ENCODE assay signal across 10 cellular contexts in genomic region chr5:126015244-126016054, GRCh38.
DNase-seq lines count a peak whose midpoint lies in the region; ATAC-seq and TF ChIP-seq lines count a peak whose summit lies in the region.
"Had no signal": no experiment of that assay in that cellular context is flagged by ENCODE, and none has a peak within 500 bp of the region (broad histone marks: within the 10 kb centered on the region; RNA-seq: fewer than 3 reads in every experiment).

No MANE protein-coding gene starts in this region.

- POLR2A ChIA-PET in HEK293T (lab: Yijun Ruan, JAX) = interaction anchor here (0.6 to 2.0 kb wide), 3 partner anchors 13 to 606 kb away, joined by 3 to 5 read pairs (median 3); no protein-coding TSS in a partner anchor

- no peak overlapping the region for H3K27ac ChIP-seq in upper lobe of right lung
- H3K27ac ChIP-seq: psoas muscle had no signal

- CTCF ChIA-PET in HEK293T (lab: Yijun Ruan, JAX) = no interaction called here

- no peak for ATAC-seq in activated CD4-positive, CD25-positive, alpha-beta regulatory T cell treated with anti-CD3 and anti-CD28 coated beads, Interleukin-2, amount 50 U/mL, for 24 hours
- ATAC-seq in omental fat pad (ENCODE audit: low FRiP score) (no peak), upper lobe of right lung (no peak), HG03135 (IDR thresholded peaks at IDR 0.05; ENCODE audit: unreplicated experiment) (no peak)
- ATAC-seq: psoas muscle had no signal

- no peaks in the 10 kb centered on the region for H3K27me3 ChIP-seq in upper lobe of right lung

- H3K36me3 ChIP-seq in upper lobe of right lung = no peaks in the 10 kb centered on the region

- intact Hi-C loops in upper lobe of right lung (cut with DNase I) = no loop called here

- H3K4me1 ChIP-seq in upper lobe of right lung = no peaks in the 10 kb centered on the region
- H3K4me1 ChIP-seq: psoas muscle had no signal

- DNase-seq in HEK293T (ENCODE audit: extremely low spot score) (peak; percentile 35), NCI-H69 (lab: John Stamatoyannopoulos, UW) (peak; percentile 87), fibroblast of peridontal ligament (ENCODE audit: extremely low read depth) (peak; percentile 69), pons (ENCODE audit: low spot score) (peak; percentile 69), omental fat pad (ENCODE audit: low spot score) (no peak), upper lobe of right lung (no peak)
- DNase-seq: NCI-H187 had no signal

- no peaks in the 10 kb centered on the region for H3K9me3 ChIP-seq in upper lobe of right lung
- H3K9me3 ChIP-seq: psoas muscle had no signal

- H3K4me3 ChIP-seq in upper lobe of right lung = no peak overlapping the region
- H3K4me3 ChIP-seq: psoas muscle had no signal

- TF ChIP-seq CTCF in omental fat pad (IDR thresholded peaks at IDR 0.05) (no peak), upper lobe of right lung (IDR thresholded peaks at IDR 0.05) (no peak)

TF ChIP-seq in HEK293T, 16 proteins besides CTCF, POLR2A, EP300 and RAD21:
- TF ChIP-seq SP1 (IDR thresholded peaks at IDR 0.05) = no peak
- no peak for TF ChIP-seq HDGF (IDR thresholded peaks at IDR 0.05; ENCODE audit: borderline replicate concordance)
- TF ChIP-seq CTBP1 (IDR thresholded peaks at IDR 0.05; ENCODE audit: borderline replicate concordance) = peak; percentile 64; the same call in 1 of the 2 replicates
- no peak for TF ChIP-seq ARNT (IDR thresholded peaks at IDR 0.05)
- TF ChIP-seq FOXA1 (IDR thresholded peaks at IDR 0.05) = no peak
- TF ChIP-seq NFRKB (IDR thresholded peaks at IDR 0.05) = no peak
- TF ChIP-seq FOXK2 (IDR thresholded peaks at IDR 0.05) = no peak
- no peak for TF ChIP-seq ELF4 (IDR thresholded peaks at IDR 0.05)
- TF ChIP-seq BHLHE40 (IDR thresholded peaks at IDR 0.05; ENCODE audit: borderline replicate concordance) = no peak
- no peak for TF ChIP-seq TARDBP (IDR thresholded peaks at IDR 0.05)
- TF ChIP-seq L3MBTL2 (conservative IDR thresholded peaks at IDR 0.05) = peak; percentile 24; the same call in 1 of the 2 replicates
- no peak for TF ChIP-seq ZNF384 (IDR thresholded peaks at IDR 0.05)
- TF ChIP-seq SUZ12 (IDR thresholded peaks at IDR 0.05) = no peak
- TF ChIP-seq, protein P1, sequence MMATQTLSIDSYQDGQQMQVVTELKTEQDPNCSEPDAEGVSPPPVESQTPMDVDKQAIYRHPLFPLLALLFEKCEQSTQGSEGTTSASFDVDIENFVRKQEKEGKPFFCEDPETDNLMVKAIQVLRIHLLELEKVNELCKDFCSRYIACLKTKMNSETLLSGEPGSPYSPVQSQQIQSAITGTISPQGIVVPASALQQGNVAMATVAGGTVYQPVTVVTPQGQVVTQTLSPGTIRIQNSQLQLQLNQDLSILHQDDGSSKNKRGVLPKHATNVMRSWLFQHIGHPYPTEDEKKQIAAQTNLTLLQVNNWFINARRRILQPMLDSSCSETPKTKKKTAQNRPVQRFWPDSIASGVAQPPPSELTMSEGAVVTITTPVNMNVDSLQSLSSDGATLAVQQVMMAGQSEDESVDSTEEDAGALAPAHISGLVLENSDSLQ (IDR thresholded peaks at IDR 0.05) = peak; percentile 78
- TF ChIP-seq FOXM1 (IDR thresholded peaks at IDR 0.05; ENCODE audit: borderline replicate concordance) = no peak
- TF ChIP-seq LEF1 (IDR thresholded peaks at IDR 0.05; ENCODE audit: borderline replicate concordance) = no peak

Comparison
In these comparisons a context has a peak if more than half of its experiments do, and no peak if none do; other contexts are left out.
1. DNase-seq: peak in HEK293T (single experiment), NCI-H69 (single experiment), fibroblast of peridontal ligament (single experiment) and pons (single experiment); none in omental fat pad (single experiment) and upper lobe of right lung (single experiment).